ENCODE assay signal across 25 cellular contexts in genomic region chr11:69461272-69461962, GRCh38. TPM values are rescaled to one million over a fixed set of nuclear protein-coding genes. Genes with fewer than 3 reads are reported as not detected.
A peak's percentile ranks its signal among the peaks of the same experiment; 100 is the strongest.
DNase-seq lines count a peak whose midpoint lies in the region; ATAC-seq, FAIRE-seq and TF ChIP-seq lines count a peak whose summit lies in the region.
"Had no signal": no experiment of that assay in that cellular context is flagged by ENCODE, and none has a peak within 500 bp of the region (broad histone marks: within the 10 kb centered on the region; RNA-seq: fewer than 3 reads in every experiment).

No MANE protein-coding gene starts in this region.

- peak; percentile 18 for DNase-seq in left ventricle myocardium superior
- DNase-seq in cardiac septum (ENCODE audit: low spot score): no peak
- no peak for DNase-seq in H1 (ENCODE audit: low read depth in 1 of 2, low spot score in 2 of 2)
- peak; percentile 30 for DNase-seq in osteoblast (ENCODE audit: insufficient read length, low spot score, missing footprints)
- DNase-seq in HFFc6: no peak
- no peak for DNase-seq in stimulated activated naive CD8-positive, alpha-beta T cell treated with anti-CD3 and anti-CD28 coated beads, Interleukin-15, Interleukin-2, amounts not matched to agents 100 U/mL and 50 U/mL, for 24 hours
- DNase-seq: DMS153, DND-41, Karpas-422, NCI-H1092, NCI-H1417 treated with DMSO at 0.1 percent for 48 hours, NCI-H1694 treated with DMSO at 0.1 percent for 48 hours, NCI-H2081 treated with DMSO at 0.1 percent for 48 hours, NCI-H2171, NCI-H510A, NCI-H69, SJCRH30 had no signal

- H3K79me2 ChIP-seq in H1 (ENCODE audit: control insufficient read depth in 1 of 2, insufficient read depth in 2 of 2, low read length in 2 of 2) (no peaks in the 10 kb centered on the region), osteoblast (ENCODE audit: insufficient read depth, low read length) (no peaks in the 10 kb centered on the region)

- H4K91ac ChIP-seq in H1 (replicated peaks; ENCODE audit: insufficient read length, low read length): no peak overlapping the region

- H3K4me3 ChIP-seq in H1 (ENCODE audit: extremely low read depth in 1 of 4, insufficient read depth in 2 of 4, low read depth in 3 of 4, low read length in 4 of 4) (no peak overlapping the region), osteoblast (ENCODE audit: insufficient read depth, low read length) (no peak overlapping the region)
- H3K4me3 ChIP-seq: GM23248, SJCRH30 had no signal

- H2AFZ ChIP-seq in H1 (ENCODE audit: low read length) (no peak overlapping the region), osteoblast (ENCODE audit: low read length) (no peak overlapping the region)
- H2AFZ ChIP-seq: GM23248 had no signal

- no peak overlapping the region; the same call in 1 of the 2 replicates for H4K8ac ChIP-seq in H1 (ENCODE audit: extremely low read depth, insufficient read depth, low read length)

- peaks cover 39% of the 10 kb centered on the region for H3K36me3 Mint-ChIP-seq in HFFc6 (ENCODE audit: low read depth)

- H3K4me1 ChIP-seq in H1 (replicated peaks in 1 of 4; ENCODE audit: control insufficient read depth in 3 of 4, insufficient read depth in 4 of 4, low read length in 3 of 4) (peaks cover 0 to 3% (median 0%) of the 10 kb centered on the region in 4 experiments; a peak in 2 of 7 replicates), osteoblast (ENCODE audit: insufficient read depth, low read length) (peaks cover 21% of the 10 kb centered on the region)

- no peak overlapping the region for H2BK15ac ChIP-seq in H1 (ENCODE audit: low read length)

- no peaks in the 10 kb centered on the region for H3K23me2 ChIP-seq in H1 (ENCODE audit: low read depth, low read length)

- H3K27ac ChIP-seq in H1 (ENCODE audit: low read depth, low read length): no peak overlapping the region
- no peak overlapping the region for H3K27ac ChIP-seq in osteoblast (ENCODE audit: low read depth, low read length)
- H3K27ac ChIP-seq: HL-60, SJCRH30 had no signal

- no peak for FAIRE-seq in H1 (lab: Jason Lieb, UNC)

- CTCF ChIA-PET in H1 (lab: Charles Lee; ENCODE audit: partially characterized antibody): interaction anchor here (0.6 to 1.2 kb wide), 3 partner anchors 17 to 169 kb away, joined by 3 read pairs; no protein-coding TSS in a partner anchor

- no peak overlapping the region for H3K4ac ChIP-seq in H1 (replicated peaks; ENCODE audit: insufficient read length, low read depth, low read length)

- H3K27me3 ChIP-seq in H1 (replicated peaks in 1 of 4; ENCODE audit: control insufficient read depth in 3 of 4, extremely low read depth in 1 of 4, insufficient read depth in 3 of 4, low read length in 3 of 4) (no peaks in the 10 kb centered on the region), osteoblast (ENCODE audit: insufficient read depth, low read length) (no peaks in the 10 kb centered on the region)
- H3K27me3 ChIP-seq: SJCRH30 had no signal

- TF ChIP-seq CTCF in H1 (IDR thresholded peaks at IDR 0.05; ENCODE audit: control extremely low read depth in 1 of 3, insufficient read depth in 1 of 3, low read depth in 1 of 3, low read length in 3 of 3) (no peak), osteoblast (IDR thresholded peaks at IDR 0.05; ENCODE audit: extremely low read depth, low read depth, low read length) (no peak), HFFc6 (IDR thresholded peaks at IDR 0.05) (no peak)

- H3K4me3 Mint-ChIP-seq in HFFc6: no peak overlapping the region

- H3K56ac ChIP-seq in H1 (replicated peaks; ENCODE audit: insufficient read length, low read depth, low read length): no peak overlapping the region

- no peak for TF ChIP-seq RAD21 in H1 (IDR thresholded peaks at IDR 0.05 in 1 of 2, conservative IDR thresholded peaks at IDR 0.05 in 1 of 2; ENCODE audit: low read depth in 2 of 2, low read length in 2 of 2)

- no peak for TF ChIP-seq EP300 in H1 (IDR thresholded peaks at IDR 0.05; ENCODE audit: borderline replicate concordance in 1 of 2, low read depth in 2 of 2, low read length in 2 of 2)

- 79 to 100% methylated on average over 2 to 7 of the region's 7 CpGs for WGBS in H1 (ENCODE audit: extremely low coverage in 1 of 2, insufficient coverage in 1 of 2, insufficient read length in 1 of 2, insufficient replicate concordance in 2 of 2, low coverage in 1 of 2, low lambda C conversion rate in 2 of 2, missing lambda C conversion rate in 1 of 2), 2 experiments

- peaks cover 3% of the 10 kb centered on the region; the same call in 1 of the 2 replicates for H3K27me3 Mint-ChIP-seq in HFFc6 (ENCODE audit: insufficient read depth)

- no peak for ATAC-seq in left ventricle myocardium superior
- no peak for ATAC-seq in stimulated activated naive CD8-positive, alpha-beta T cell treated with anti-CD3 and anti-CD28 coated beads, Interleukin-15, Interleukin-2, amounts not matched to agents 100 U/mL and 50 U/mL, for 24 hours
- ATAC-seq in GM18505 (IDR thresholded peaks at IDR 0.05; ENCODE audit: unreplicated experiment): no peak
- ATAC-seq: Panc1, SK-N-SH treated with all-trans-retinoic acid at 6 μM for 48 hours had no signal

- TF ChIP-seq POLR2A in H1 (IDR thresholded peaks at IDR 0.05; ENCODE audit: control extremely low read depth in 1 of 2, low read depth in 2 of 2, low read length in 2 of 2): no peak
- TF ChIP-seq POLR2A in GM18505 (IDR thresholded peaks at IDR 0.05; ENCODE audit: borderline replicate concordance, extremely low read depth, insufficient read depth, insufficient read length): no peak

- H3K4me1 Mint-ChIP-seq in HFFc6 (ENCODE audit: low read depth): peaks cover 35% of the 10 kb centered on the region

- H3K9me3 ChIP-seq in H1 (ENCODE audit: insufficient read depth in 2 of 2, low read depth in 1 of 2, low read length in 1 of 2) (peaks cover 5 to 7% of the 10 kb centered on the region in 2 experiments; a peak in 3 of 4 replicates), osteoblast (ENCODE audit: low read depth, low read length) (peaks cover 18% of the 10 kb centered on the region)

- no peak overlapping the region for H3K9ac ChIP-seq in H1 (replicated peaks in 1 of 4; ENCODE audit: extremely low read depth in 1 of 4, low read depth in 3 of 4, low read length in 3 of 4)
- H3K9ac ChIP-seq: GM23248 had no signal

- intact Hi-C loops in left ventricle myocardium superior (cut with micrococcal nuclease): no loop called here
- intact Hi-C loops in cardiac septum (cut with DNase I): no loop called here

- no peak overlapping the region; the same call in 1 of the 2 replicates for H2BK12ac ChIP-seq in H1 (ENCODE audit: low read depth, low read length)

- POLR2A ChIA-PET in H1 (lab: Charles Lee; ENCODE audit: partially characterized antibody): interaction anchor here (1.0 to 1.2 kb wide), 2 partner anchors 19 to 182 kb away, joined by 3 read pairs; no protein-coding TSS in a partner anchor

- no peaks in the 10 kb centered on the region; the same call in 1 of the 2 replicates for H3K79me1 ChIP-seq in H1 (ENCODE audit: low read depth, low read length)

- H2BK20ac ChIP-seq in H1 (ENCODE audit: low read length): 0 out of 2 replicates have a peak overlapping the region, but pooled peaks have one; percentile 73

- H3K9me3 Mint-ChIP-seq in HFFc6: peaks cover 31% of the 10 kb centered on the region

- no peak overlapping the region for H3K23ac ChIP-seq in H1 (ENCODE audit: insufficient read length)

- H3K4me2 ChIP-seq in H1 (ENCODE audit: insufficient read depth in 1 of 2, low read depth in 2 of 2, low read length in 2 of 2) (no peak overlapping the region), osteoblast (ENCODE audit: insufficient read depth, low read length) (no peak overlapping the region)

- no peak overlapping the region for H4K5ac ChIP-seq in H1 (ENCODE audit: insufficient read length, low read depth, low read length)

- no peak overlapping the region for H3K14ac ChIP-seq in H1 (ENCODE audit: insufficient read length)

- H3K18ac ChIP-seq in H1 (ENCODE audit: extremely low read depth, low read length): no peak overlapping the region; the same call in 1 of the 2 replicates

- no peak overlapping the region for H2AK5ac ChIP-seq in H1 (ENCODE audit: low read depth, low read length)

- no peaks in the 10 kb centered on the region for H3K36me3 ChIP-seq in H1 (ENCODE audit: control insufficient read depth in 2 of 4, insufficient read depth in 4 of 4, low read length in 3 of 4)
- H3K36me3 ChIP-seq in osteoblast (ENCODE audit: insufficient read depth, low read length): no peaks in the 10 kb centered on the region
- H3K36me3 ChIP-seq: SJCRH30 had no signal

- H2BK120ac ChIP-seq in H1 (replicated peaks; ENCODE audit: low read depth, low read length): no peak overlapping the region

- H2BK5ac ChIP-seq in H1 (ENCODE audit: low read depth, low read length): no peak overlapping the region

- H4K20me1 ChIP-seq in H1 (replicated peaks in 1 of 2; ENCODE audit: control insufficient read depth in 1 of 2, insufficient read depth in 2 of 2, low read length in 2 of 2) (no peaks in the 10 kb centered on the region), osteoblast (ENCODE audit: insufficient read depth, low read length) (no peaks in the 10 kb centered on the region)

- H3K27ac Mint-ChIP-seq in HFFc6: no peak overlapping the region

TF ChIP-seq in H1, 55 proteins besides CTCF, POLR2A, EP300 and RAD21 (continues in another document):
- peak; percentile 25 for TF ChIP-seq NANOG (IDR thresholded peaks at IDR 0.05; ENCODE audit: insufficient read depth, low read depth, low read length, poor library complexity, severe bottlenecking)
- TF ChIP-seq GTF2F1 (IDR thresholded peaks at IDR 0.05; ENCODE audit: borderline replicate concordance, low read depth, low read length): no peak
- no peak for TF ChIP-seq KDM4A (IDR thresholded peaks at IDR 0.05; ENCODE audit: low read depth, low read length, severe bottlenecking)
- TF ChIP-seq MAX (IDR thresholded peaks at IDR 0.05): peak; percentile 58; the same call in 1 of the 2 replicates
- peak; percentile 39; the same call in 1 of the 2 replicates for TF ChIP-seq POU5F1 (IDR thresholded peaks at IDR 0.05; ENCODE audit: low read depth, low read length)

RNA-seq across cellular contexts. Expression of gene LINC01488, which starts 20.0 kb away (rescaled TPM):
- not detected for total RNA-seq in left ventricle myocardium superior
- 0.19 TPM for total RNA-seq in cardiac septum
- not detected in 2 replicates for total RNA-seq in H1 (2021; fragmentation: NEBNext Ultra II Directional; extraction: Animal tissue kit (Norgen Biotek cat#: 25700))
- 0.03 TPM in 1 of 2 replicates, not detected in the other for polyA plus RNA-seq in H1 (2011; rRNA removed)
- not detected for polyA plus RNA-seq in H1 (2011; cell fraction: cytosol; rRNA removed)
- polyA plus RNA-seq in H1 (2011; cell fraction: nucleus; rRNA removed): not detected
- polyA plus RNA-seq in H1 (2012, experiment 1 of 2): not detected in 4 replicates
- polyA plus RNA-seq in H1 (2012, experiment 2 of 2): not detected
- not detected for polyA plus RNA-seq in H1 (2013, experiment 1 of 2)
- not detected for polyA plus RNA-seq in H1 (2013, experiment 2 of 2)
- not detected in 2 replicates for polyA minus RNA-seq in H1 (2011; rRNA and poly(A)+ RNA removed)
- not detected for polyA minus RNA-seq in H1 (2011; cell fraction: cytosol; rRNA and poly(A)+ RNA removed)
- polyA minus RNA-seq in H1 (2011; cell fraction: nucleus; rRNA and poly(A)+ RNA removed): not detected
- total RNA-seq in osteoblast: not detected in 2 replicates
- not detected for total RNA-seq in HFFc6 (2021; fragmentation: NEBNext Ultra II Directional; extraction: Animal tissue kit (Norgen Biotek cat#: 25700))
- total RNA-seq: A172, GM23248, OCI-LY7, SJCRH30 had no signal
- polyA plus RNA-seq: BJ, GM23248 had no signal

Comparison
In these comparisons a context has a peak if more than half of its experiments do, and no peak if none do; other contexts are left out.
1. DNase-seq: peak in left ventricle myocardium superior (single experiment) and osteoblast (single experiment); none in cardiac septum (single experiment), H1 (0 of 2), HFFc6 (single experiment) and stimulated activated naive CD8-positive, alpha-beta T cell treated with anti-CD3 and anti-CD28 coated beads, Interleukin-15, Interleukin-2, amounts not matched to agents 100 U/mL and 50 U/mL, for 24 hours (single experiment).